Comparison of ENCODE assay signal across 1 cellular context in the genomic region with DNA sequence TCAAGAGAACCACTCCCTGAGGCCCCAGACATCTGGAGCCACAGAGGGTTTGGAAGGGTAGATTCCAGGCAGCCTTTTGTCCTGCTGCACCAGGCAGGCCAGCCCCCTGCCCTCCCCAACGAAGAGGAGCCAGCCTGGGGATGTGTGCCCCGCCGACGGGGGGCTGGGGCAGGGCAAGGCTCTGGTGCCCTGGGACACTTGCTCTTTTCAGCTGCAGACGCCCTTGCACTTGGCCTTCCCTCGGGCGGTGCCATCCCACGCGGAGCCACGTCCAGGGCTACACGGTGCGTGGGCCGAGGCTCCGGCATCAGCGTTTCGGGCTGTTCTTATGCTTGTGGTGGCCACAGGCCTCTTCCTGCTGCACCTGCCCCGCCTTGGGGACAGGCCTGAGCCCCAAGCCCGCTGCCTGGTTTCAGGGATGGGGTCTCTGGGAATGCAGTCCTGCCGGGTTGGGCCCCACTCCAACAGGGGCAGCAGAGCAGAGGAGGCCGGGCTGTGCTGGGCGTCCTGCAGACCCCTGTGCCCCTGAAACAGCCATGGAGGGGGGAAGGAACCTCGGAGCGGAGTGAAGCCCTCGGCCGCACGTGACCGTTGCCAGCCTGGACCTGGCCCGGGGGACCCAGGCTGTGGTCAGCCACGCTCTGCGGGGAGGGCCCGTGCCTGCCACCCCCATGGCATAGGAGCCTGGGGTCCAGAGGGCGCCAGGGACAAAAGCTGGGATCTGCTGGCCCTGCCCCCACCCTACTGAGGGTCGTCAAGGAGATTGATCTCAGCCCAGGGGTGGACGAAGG.
A peak's percentile ranks its signal among the peaks of the same experiment; 100 is the strongest.
TF ChIP-seq lines count a peak whose summit lies in the region.

No MANE protein-coding gene starts in this region.

TF ChIP-seq in K562, 482 proteins besides CTCF, POLR2A, EP300 and RAD21 (continued from another document and continues in another):
- TF ChIP-seq, protein P1, sequence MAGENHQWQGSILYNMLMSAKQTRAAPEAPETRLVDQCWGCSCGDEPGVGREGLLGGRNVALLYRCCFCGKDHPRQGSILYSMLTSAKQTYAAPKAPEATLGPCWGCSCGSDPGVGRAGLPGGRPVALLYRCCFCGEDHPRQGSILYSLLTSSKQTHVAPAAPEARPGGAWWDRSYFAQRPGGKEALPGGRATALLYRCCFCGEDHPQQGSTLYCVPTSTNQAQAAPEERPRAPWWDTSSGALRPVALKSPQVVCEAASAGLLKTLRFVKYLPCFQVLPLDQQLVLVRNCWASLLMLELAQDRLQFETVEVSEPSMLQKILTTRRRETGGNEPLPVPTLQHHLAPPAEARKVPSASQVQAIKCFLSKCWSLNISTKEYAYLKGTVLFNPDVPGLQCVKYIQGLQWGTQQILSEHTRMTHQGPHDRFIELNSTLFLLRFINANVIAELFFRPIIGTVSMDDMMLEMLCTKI (IDR thresholded peaks at IDR 0.05; ENCODE audit: partially characterized antibody): no peak
- TF ChIP-seq POU5F1 (IDR thresholded peaks at IDR 0.05; ENCODE audit: borderline replicate concordance, low read depth, low read length, partially characterized antibody) (no peak), KDM4B (IDR thresholded peaks at IDR 0.05; ENCODE audit: borderline replicate concordance in 2 of 2, low read depth in 1 of 2) (no peak), STAT5B (CRISPR knock-in tag; IDR thresholded peaks at IDR 0.05) (no peak), ILF3 (IDR thresholded peaks at IDR 0.05; ENCODE audit: borderline replicate concordance) (no peak), MEF2D (tag; conservative IDR thresholded peaks at IDR 0.05; ENCODE audit: low read depth) (no peak), KDM2B (CRISPR knock-in tag; IDR thresholded peaks at IDR 0.05) (no peak), MED1 (CRISPR knock-in tag; IDR thresholded peaks at IDR 0.05; ENCODE audit: borderline replicate concordance) (no peak), GABPA (tag; conservative IDR thresholded peaks at IDR 0.05; ENCODE audit: low read depth) (no peak), CCNT2 (IDR thresholded peaks at IDR 0.05; ENCODE audit: borderline replicate concordance, extremely low read depth, insufficient read length, low read depth, low read length) (no peak), PML (IDR thresholded peaks at IDR 0.05; ENCODE audit: low read length) (no peak), EP400 (IDR thresholded peaks at IDR 0.05) (no peak), ZNF3 (CRISPR knock-in tag; IDR thresholded peaks at IDR 0.05) (no peak), CBX1 (IDR thresholded peaks at IDR 0.05; ENCODE audit: low read depth) (no peak), ZC3H4 (CRISPR knock-in tag; IDR thresholded peaks at IDR 0.05; ENCODE audit: borderline replicate concordance) (no peak), PTRF (tag; IDR thresholded peaks at IDR 0.05) (no peak), CBFA2T3 (IDR thresholded peaks at IDR 0.05) (peak; percentile 36), TFAM (CRISPR knock-in tag; conservative IDR thresholded peaks at IDR 0.05) (no peak), DIDO1 (tag; IDR thresholded peaks at IDR 0.05; ENCODE audit: low read depth) (no peak), NR2F6 (CRISPR knock-in tag; IDR thresholded peaks at IDR 0.05) (no peak), ZNF263 (CRISPR knock-in tag; IDR thresholded peaks at IDR 0.05; ENCODE audit: borderline replicate concordance) (no peak), PCBP1 (IDR thresholded peaks at IDR 0.05; ENCODE audit: low read depth, low read length, poor library complexity, severe bottlenecking) (no peak), NONO (IDR thresholded peaks at IDR 0.05; ENCODE audit: low read depth in 2 of 2, low read length in 1 of 2) (no peak), ZNF384 (IDR thresholded peaks at IDR 0.05; ENCODE audit: low read depth, low read length) (no peak), NR2C1 (IDR thresholded peaks at IDR 0.05) (peak; percentile 31; the same call in 1 of the 2 replicates), NR2C1 (tag; IDR thresholded peaks at IDR 0.05) (no peak; the same call in 1 of the 2 replicates), HNRNPLL (IDR thresholded peaks at IDR 0.05; ENCODE audit: low read depth, low read length, poor library complexity, severe bottlenecking) (no peak), NCOR1 (IDR thresholded peaks at IDR 0.05) (no peak), EGR1 (conservative IDR thresholded peaks at IDR 0.05) (peak; percentile 62), MXI1 (IDR thresholded peaks at IDR 0.05; ENCODE audit: low read depth, low read length) (no peak), MAFK (IDR thresholded peaks at IDR 0.05; ENCODE audit: low read length) (no peak), POLR2AphosphoS5 (IDR thresholded peaks at IDR 0.05; ENCODE audit: control insufficient read depth, insufficient read depth, low read depth, low read length) (peak; percentile 5; the same call in 1 of the 2 replicates), KLF16 (IDR thresholded peaks at IDR 0.05) (no peak), BRD4 (IDR thresholded peaks at IDR 0.05) (no peak), MBD2 (IDR thresholded peaks at IDR 0.05; ENCODE audit: borderline replicate concordance, low read depth) (no peak), HDAC1 (IDR thresholded peaks at IDR 0.05) (no peak), ZBTB17 (CRISPR knock-in tag; IDR thresholded peaks at IDR 0.05) (0 out of 2 replicates have a peak, but pooled peaks have one; percentile 14), ETS2 (tag; IDR thresholded peaks at IDR 0.05; ENCODE audit: borderline replicate concordance, poor library complexity, severe bottlenecking) (no peak), RNF2 (IDR thresholded peaks at IDR 0.05) (no peak), BCL6 (CRISPR knock-in tag; IDR thresholded peaks at IDR 0.05) (no peak), ASH1L (IDR thresholded peaks at IDR 0.05; ENCODE audit: borderline replicate concordance, low read depth, partially characterized antibody) (no peak), SMAD4 (CRISPR knock-in tag; conservative IDR thresholded peaks at IDR 0.05) (peak; percentile 59)
- TF ChIP-seq, protein P2, sequence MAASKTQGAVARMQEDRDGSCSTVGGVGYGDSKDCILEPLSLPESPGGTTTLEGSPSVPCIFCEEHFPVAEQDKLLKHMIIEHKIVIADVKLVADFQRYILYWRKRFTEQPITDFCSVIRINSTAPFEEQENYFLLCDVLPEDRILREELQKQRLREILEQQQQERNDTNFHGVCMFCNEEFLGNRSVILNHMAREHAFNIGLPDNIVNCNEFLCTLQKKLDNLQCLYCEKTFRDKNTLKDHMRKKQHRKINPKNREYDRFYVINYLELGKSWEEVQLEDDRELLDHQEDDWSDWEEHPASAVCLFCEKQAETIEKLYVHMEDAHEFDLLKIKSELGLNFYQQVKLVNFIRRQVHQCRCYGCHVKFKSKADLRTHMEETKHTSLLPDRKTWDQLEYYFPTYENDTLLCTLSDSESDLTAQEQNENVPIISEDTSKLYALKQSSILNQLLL (CRISPR knock-in tag; IDR thresholded peaks at IDR 0.05; ENCODE audit: borderline replicate concordance): no peak
- TF ChIP-seq, protein P3, sequence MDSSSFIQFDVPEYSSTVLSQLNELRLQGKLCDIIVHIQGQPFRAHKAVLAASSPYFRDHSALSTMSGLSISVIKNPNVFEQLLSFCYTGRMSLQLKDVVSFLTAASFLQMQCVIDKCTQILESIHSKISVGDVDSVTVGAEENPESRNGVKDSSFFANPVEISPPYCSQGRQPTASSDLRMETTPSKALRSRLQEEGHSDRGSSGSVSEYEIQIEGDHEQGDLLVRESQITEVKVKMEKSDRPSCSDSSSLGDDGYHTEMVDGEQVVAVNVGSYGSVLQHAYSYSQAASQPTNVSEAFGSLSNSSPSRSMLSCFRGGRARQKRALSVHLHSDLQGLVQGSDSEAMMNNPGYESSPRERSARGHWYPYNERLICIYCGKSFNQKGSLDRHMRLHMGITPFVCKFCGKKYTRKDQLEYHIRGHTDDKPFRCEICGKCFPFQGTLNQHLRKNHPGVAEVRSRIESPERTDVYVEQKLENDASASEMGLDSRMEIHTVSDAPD (CRISPR knock-in tag; IDR thresholded peaks at IDR 0.05): no peak
- TF ChIP-seq, protein P4, sequence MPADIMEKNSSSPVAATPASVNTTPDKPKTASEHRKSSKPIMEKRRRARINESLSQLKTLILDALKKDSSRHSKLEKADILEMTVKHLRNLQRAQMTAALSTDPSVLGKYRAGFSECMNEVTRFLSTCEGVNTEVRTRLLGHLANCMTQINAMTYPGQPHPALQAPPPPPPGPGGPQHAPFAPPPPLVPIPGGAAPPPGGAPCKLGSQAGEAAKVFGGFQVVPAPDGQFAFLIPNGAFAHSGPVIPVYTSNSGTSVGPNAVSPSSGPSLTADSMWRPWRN (IDR thresholded peaks at IDR 0.05; ENCODE audit: low read depth): no peak
- TF ChIP-seq, protein P5, sequence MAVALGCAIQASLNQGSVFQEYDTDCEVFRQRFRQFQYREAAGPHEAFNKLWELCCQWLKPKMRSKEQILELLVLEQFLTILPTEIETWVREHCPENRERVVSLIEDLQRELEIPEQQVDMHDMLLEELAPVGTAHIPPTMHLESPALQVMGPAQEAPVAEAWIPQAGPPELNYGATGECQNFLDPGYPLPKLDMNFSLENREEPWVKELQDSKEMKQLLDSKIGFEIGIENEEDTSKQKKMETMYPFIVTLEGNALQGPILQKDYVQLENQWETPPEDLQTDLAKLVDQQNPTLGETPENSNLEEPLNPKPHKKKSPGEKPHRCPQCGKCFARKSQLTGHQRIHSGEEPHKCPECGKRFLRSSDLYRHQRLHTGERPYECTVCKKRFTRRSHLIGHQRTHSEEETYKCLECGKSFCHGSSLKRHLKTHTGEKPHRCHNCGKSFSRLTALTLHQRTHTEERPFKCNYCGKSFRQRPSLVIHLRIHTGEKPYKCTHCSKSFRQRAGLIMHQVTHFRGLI (CRISPR knock-in tag; IDR thresholded peaks at IDR 0.05): no peak
- TF ChIP-seq, protein P6, sequence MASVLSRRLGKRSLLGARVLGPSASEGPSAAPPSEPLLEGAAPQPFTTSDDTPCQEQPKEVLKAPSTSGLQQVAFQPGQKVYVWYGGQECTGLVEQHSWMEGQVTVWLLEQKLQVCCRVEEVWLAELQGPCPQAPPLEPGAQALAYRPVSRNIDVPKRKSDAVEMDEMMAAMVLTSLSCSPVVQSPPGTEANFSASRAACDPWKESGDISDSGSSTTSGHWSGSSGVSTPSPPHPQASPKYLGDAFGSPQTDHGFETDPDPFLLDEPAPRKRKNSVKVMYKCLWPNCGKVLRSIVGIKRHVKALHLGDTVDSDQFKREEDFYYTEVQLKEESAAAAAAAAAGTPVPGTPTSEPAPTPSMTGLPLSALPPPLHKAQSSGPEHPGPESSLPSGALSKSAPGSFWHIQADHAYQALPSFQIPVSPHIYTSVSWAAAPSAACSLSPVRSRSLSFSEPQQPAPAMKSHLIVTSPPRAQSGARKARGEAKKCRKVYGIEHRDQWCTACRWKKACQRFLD (CRISPR knock-in tag; IDR thresholded peaks at IDR 0.05): no peak
- TF ChIP-seq, protein P7, sequence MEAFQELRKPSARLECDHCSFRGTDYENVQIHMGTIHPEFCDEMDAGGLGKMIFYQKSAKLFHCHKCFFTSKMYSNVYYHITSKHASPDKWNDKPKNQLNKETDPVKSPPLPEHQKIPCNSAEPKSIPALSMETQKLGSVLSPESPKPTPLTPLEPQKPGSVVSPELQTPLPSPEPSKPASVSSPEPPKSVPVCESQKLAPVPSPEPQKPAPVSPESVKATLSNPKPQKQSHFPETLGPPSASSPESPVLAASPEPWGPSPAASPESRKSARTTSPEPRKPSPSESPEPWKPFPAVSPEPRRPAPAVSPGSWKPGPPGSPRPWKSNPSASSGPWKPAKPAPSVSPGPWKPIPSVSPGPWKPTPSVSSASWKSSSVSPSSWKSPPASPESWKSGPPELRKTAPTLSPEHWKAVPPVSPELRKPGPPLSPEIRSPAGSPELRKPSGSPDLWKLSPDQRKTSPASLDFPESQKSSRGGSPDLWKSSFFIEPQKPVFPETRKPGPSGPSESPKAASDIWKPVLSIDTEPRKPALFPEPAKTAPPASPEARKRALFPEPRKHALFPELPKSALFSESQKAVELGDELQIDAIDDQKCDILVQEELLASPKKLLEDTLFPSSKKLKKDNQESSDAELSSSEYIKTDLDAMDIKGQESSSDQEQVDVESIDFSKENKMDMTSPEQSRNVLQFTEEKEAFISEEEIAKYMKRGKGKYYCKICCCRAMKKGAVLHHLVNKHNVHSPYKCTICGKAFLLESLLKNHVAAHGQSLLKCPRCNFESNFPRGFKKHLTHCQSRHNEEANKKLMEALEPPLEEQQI (IDR thresholded peaks at IDR 0.05): no peak
- TF ChIP-seq, protein P8, sequence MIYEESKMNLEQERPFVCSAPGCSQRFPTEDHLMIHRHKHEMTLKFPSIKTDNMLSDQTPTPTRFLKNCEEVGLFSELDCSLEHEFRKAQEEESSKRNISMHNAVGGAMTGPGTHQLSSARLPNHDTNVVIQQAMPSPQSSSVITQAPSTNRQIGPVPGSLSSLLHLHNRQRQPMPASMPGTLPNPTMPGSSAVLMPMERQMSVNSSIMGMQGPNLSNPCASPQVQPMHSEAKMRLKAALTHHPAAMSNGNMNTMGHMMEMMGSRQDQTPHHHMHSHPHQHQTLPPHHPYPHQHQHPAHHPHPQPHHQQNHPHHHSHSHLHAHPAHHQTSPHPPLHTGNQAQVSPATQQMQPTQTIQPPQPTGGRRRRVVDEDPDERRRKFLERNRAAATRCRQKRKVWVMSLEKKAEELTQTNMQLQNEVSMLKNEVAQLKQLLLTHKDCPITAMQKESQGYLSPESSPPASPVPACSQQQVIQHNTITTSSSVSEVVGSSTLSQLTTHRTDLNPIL (CRISPR knock-in tag; IDR thresholded peaks at IDR 0.05): no peak
- TF ChIP-seq, protein P9, sequence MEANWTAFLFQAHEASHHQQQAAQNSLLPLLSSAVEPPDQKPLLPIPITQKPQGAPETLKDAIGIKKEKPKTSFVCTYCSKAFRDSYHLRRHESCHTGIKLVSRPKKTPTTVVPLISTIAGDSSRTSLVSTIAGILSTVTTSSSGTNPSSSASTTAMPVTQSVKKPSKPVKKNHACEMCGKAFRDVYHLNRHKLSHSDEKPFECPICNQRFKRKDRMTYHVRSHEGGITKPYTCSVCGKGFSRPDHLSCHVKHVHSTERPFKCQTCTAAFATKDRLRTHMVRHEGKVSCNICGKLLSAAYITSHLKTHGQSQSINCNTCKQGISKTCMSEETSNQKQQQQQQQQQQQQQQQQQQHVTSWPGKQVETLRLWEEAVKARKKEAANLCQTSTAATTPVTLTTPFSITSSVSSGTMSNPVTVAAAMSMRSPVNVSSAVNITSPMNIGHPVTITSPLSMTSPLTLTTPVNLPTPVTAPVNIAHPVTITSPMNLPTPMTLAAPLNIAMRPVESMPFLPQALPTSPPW (CRISPR knock-in tag; IDR thresholded peaks at IDR 0.05): no peak
- TF ChIP-seq, protein P10, sequence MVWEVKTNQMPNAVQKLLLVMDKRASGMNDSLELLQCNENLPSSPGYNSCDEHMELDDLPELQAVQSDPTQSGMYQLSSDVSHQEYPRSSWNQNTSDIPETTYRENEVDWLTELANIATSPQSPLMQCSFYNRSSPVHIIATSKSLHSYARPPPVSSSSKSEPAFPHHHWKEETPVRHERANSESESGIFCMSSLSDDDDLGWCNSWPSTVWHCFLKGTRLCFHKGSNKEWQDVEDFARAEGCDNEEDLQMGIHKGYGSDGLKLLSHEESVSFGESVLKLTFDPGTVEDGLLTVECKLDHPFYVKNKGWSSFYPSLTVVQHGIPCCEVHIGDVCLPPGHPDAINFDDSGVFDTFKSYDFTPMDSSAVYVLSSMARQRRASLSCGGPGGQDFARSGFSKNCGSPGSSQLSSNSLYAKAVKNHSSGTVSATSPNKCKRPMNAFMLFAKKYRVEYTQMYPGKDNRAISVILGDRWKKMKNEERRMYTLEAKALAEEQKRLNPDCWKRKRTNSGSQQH (CRISPR knock-in tag; IDR thresholded peaks at IDR 0.05): no peak
